Comparison of ENCODE assay signal across 35 cellular contexts in genomic region chr20:32636278-32636677, GRCh38. TPM values are rescaled to one million over a fixed set of nuclear protein-coding genes. Genes with fewer than 3 reads are reported as not detected.
A peak's percentile ranks its signal among the peaks of the same experiment; 100 is the strongest.
DNase-seq lines count a peak whose midpoint lies in the region; ATAC-seq, FAIRE-seq and TF ChIP-seq lines count a peak whose summit lies in the region.
"Had no signal": no experiment of that assay in that cellular context is flagged by ENCODE, and none has a peak within 500 bp of the region (broad histone marks: within the 10 kb centered on the region; RNA-seq: fewer than 3 reads in every experiment).

No MANE protein-coding gene starts in this region.

- H3K9ac ChIP-seq in H1 (replicated peaks in 1 of 4; ENCODE audit: extremely low read depth in 1 of 4, low read depth in 3 of 4, low read length in 3 of 4): no peak overlapping the region
- no peak overlapping the region for H3K9ac ChIP-seq in neuronal stem cell (ENCODE audit: low read depth, low read length, poor library complexity)

- H3K4me2 ChIP-seq in H1 (ENCODE audit: insufficient read depth in 1 of 2, low read depth in 2 of 2, low read length in 2 of 2) (no peak overlapping the region), neuronal stem cell (ENCODE audit: insufficient read depth, low read length, poor library complexity, severe bottlenecking) (no peak overlapping the region)

- H3K4me1 ChIP-seq in H1 (replicated peaks in 1 of 4; ENCODE audit: control insufficient read depth in 3 of 4, insufficient read depth in 4 of 4, low read length in 3 of 4) (peaks cover 0 to 10% (median 3%) of the 10 kb centered on the region in 4 experiments; a peak in 3 of 7 replicates), neuronal stem cell (ENCODE audit: control insufficient read depth in 2 of 2, insufficient read depth in 1 of 2, low read depth in 1 of 2, low read length in 2 of 2) (peaks cover 12 to 16% of the 10 kb centered on the region in 2 donors)
- H3K4me1 ChIP-seq: breast epithelium, colonic mucosa, stomach, tibial artery had no signal

- ATAC-seq in HG03469 (IDR thresholded peaks at IDR 0.05; ENCODE audit: unreplicated experiment) (no peak), sciatic nerve (no peak)
- ATAC-seq: activated T-cell treated with anti-CD3 and anti-CD28 coated beads, Interleukin-2, amount 50 U/mL, for 4 hours; GM12878; K562 had no signal

- intact Hi-C loops in sciatic nerve (cut with DNase I): no loop called here

- H3K79me1 ChIP-seq in H1 (ENCODE audit: low read depth, low read length) (no peaks in the 10 kb centered on the region), neuronal stem cell (ENCODE audit: low read depth, low read length) (peaks cover 1% of the 10 kb centered on the region)

- H3K23ac ChIP-seq in H1 (ENCODE audit: insufficient read length) (no peak overlapping the region), neuronal stem cell (ENCODE audit: low read depth, low read length, poor library complexity) (no peak overlapping the region)

- TF ChIP-seq CTCF in H1 (IDR thresholded peaks at IDR 0.05; ENCODE audit: control extremely low read depth in 1 of 3, insufficient read depth in 1 of 3, low read depth in 1 of 3, low read length in 3 of 3): no peak
- TF ChIP-seq CTCF in GM10248 (IDR thresholded peaks at IDR 0.05; ENCODE audit: control extremely low read depth, extremely low read depth, low read depth, missing control alignments): no peak

- H2BK12ac ChIP-seq in H1 (ENCODE audit: low read depth, low read length): no peak overlapping the region
- no peak overlapping the region for H2BK12ac ChIP-seq in neuronal stem cell (ENCODE audit: low read length)

- H3K4me3 ChIP-seq in H1 (ENCODE audit: extremely low read depth in 1 of 4, insufficient read depth in 2 of 4, low read depth in 3 of 4, low read length in 4 of 4) (no peak overlapping the region), neuronal stem cell (ENCODE audit: low read length in 2 of 2) (no peak overlapping the region)
- H3K4me3 ChIP-seq: breast epithelium, colonic mucosa, GM12878, heart right ventricle, K562, stomach, tibial artery had no signal

- H3K9me3 ChIP-seq in H1 (ENCODE audit: insufficient read depth in 2 of 2, low read depth in 1 of 2, low read length in 1 of 2) (no peaks in the 10 kb centered on the region), neuronal stem cell (replicated peaks in 1 of 2; ENCODE audit: control insufficient read depth in 2 of 2, insufficient read depth in 1 of 2, low read depth in 1 of 2, low read length in 2 of 2) (no peaks in the 10 kb centered on the region)
- H3K9me3 ChIP-seq: breast epithelium, colonic mucosa, heart right ventricle, neutrophil, stomach, tibial artery had no signal

- FAIRE-seq in H1 (lab: Jason Lieb, UNC): no peak
- FAIRE-seq: GM12878, K562 had no signal

- no peak overlapping the region for H2BK15ac ChIP-seq in H1 (ENCODE audit: low read length)
- no peak overlapping the region for H2BK15ac ChIP-seq in neuronal stem cell (ENCODE audit: low read length)

- H2BK5ac ChIP-seq in H1 (ENCODE audit: low read depth, low read length): no peak overlapping the region
- H2BK5ac ChIP-seq in neuronal stem cell (ENCODE audit: low read length): no peak overlapping the region

- H3K27me3 ChIP-seq in H1 (replicated peaks in 1 of 4; ENCODE audit: control insufficient read depth in 3 of 4, extremely low read depth in 1 of 4, insufficient read depth in 3 of 4, low read length in 3 of 4) (peaks cover 0 to 2% (median 0%) of the 10 kb centered on the region in 4 experiments; a peak in 1 of 7 replicates), neuronal stem cell (ENCODE audit: control insufficient read depth in 3 of 3, insufficient read depth in 3 of 3, low read depth in 1 of 3, low read length in 3 of 3) (peaks cover 0 to 41% (median 0%) of the 10 kb centered on the region in 3 experiments)
- H3K27me3 ChIP-seq: breast epithelium, colonic mucosa, neutrophil, tibial artery had no signal

- 89% methylated on average over 10 of the region's 10 CpGs; no CpG with 5 or more reads in 1 of the 2 experiments for WGBS in H1 (ENCODE audit: extremely low coverage in 1 of 2, insufficient coverage in 1 of 2, insufficient read length in 1 of 2, insufficient replicate concordance in 2 of 2, low coverage in 1 of 2, low lambda C conversion rate in 2 of 2, missing lambda C conversion rate in 1 of 2), 2 experiments
- WGBS in neuronal stem cell (ENCODE audit: extremely low coverage in 2 of 2, insufficient read length in 2 of 2, insufficient replicate concordance in 1 of 2), 2 donors: no CpG with 5 or more reads among the region's 10 CpGs

- TF ChIP-seq EP300 in H1 (IDR thresholded peaks at IDR 0.05; ENCODE audit: borderline replicate concordance in 1 of 2, low read depth in 2 of 2, low read length in 2 of 2): no peak

- H4K8ac ChIP-seq in H1 (ENCODE audit: extremely low read depth, insufficient read depth, low read length) (peak overlapping the region; percentile 87; the same call in 1 of the 2 replicates), neuronal stem cell (ENCODE audit: low read depth, low read length) (no peak overlapping the region)

- no peak overlapping the region for H3K14ac ChIP-seq in H1 (ENCODE audit: insufficient read length)
- peak overlapping the region; percentile 76 for H3K14ac ChIP-seq in neuronal stem cell (ENCODE audit: low read length)

- POLR2A ChIA-PET in H1 (lab: Charles Lee; ENCODE audit: partially characterized antibody) (no interaction called here), GM10248 (lab: Yijun Ruan, JAX) (no interaction called here)

- no peak overlapping the region for H3K56ac ChIP-seq in H1 (replicated peaks; ENCODE audit: insufficient read length, low read depth, low read length)

- CTCF ChIA-PET in H1 (lab: Charles Lee; ENCODE audit: partially characterized antibody) (interaction anchor here (0.8 to 1.5 kb wide), 2 partner anchors 15 to 16 kb away, joined by 3 to 4 read pairs; no protein-coding TSS in a partner anchor), GM10248 (lab: Yijun Ruan, JAX) (no interaction called here)

- H3K36me3 ChIP-seq in H1 (ENCODE audit: control insufficient read depth in 2 of 4, insufficient read depth in 4 of 4, low read length in 3 of 4): no peaks in the 10 kb centered on the region
- no peaks in the 10 kb centered on the region for H3K36me3 ChIP-seq in neuronal stem cell (replicated peaks in 1 of 2; ENCODE audit: control insufficient read depth in 2 of 2, insufficient read depth in 2 of 2, low read length in 2 of 2)
- H3K36me3 ChIP-seq: breast epithelium, colonic mucosa, heart right ventricle, neutrophil, stomach, tibial artery had no signal

- H2BK20ac ChIP-seq in H1 (ENCODE audit: low read length): no peak overlapping the region

- H2AK5ac ChIP-seq in H1 (ENCODE audit: low read depth, low read length): no peak overlapping the region
- no peak overlapping the region for H2AK5ac ChIP-seq in neuronal stem cell (ENCODE audit: low read depth, low read length)

- H3K79me2 ChIP-seq in H1 (ENCODE audit: control insufficient read depth in 1 of 2, insufficient read depth in 2 of 2, low read length in 2 of 2): no peaks in the 10 kb centered on the region

- no peak for TF ChIP-seq RAD21 in H1 (IDR thresholded peaks at IDR 0.05 in 1 of 2, conservative IDR thresholded peaks at IDR 0.05 in 1 of 2; ENCODE audit: low read depth in 2 of 2, low read length in 2 of 2)

- H3K18ac ChIP-seq in H1 (ENCODE audit: extremely low read depth, low read length): no peak overlapping the region
- H3K18ac ChIP-seq in neuronal stem cell (ENCODE audit: low read length): peak overlapping the region; percentile 25

- H2BK120ac ChIP-seq in H1 (replicated peaks; ENCODE audit: low read depth, low read length) (no peak overlapping the region), neuronal stem cell (ENCODE audit: low read depth, low read length) (no peak overlapping the region)

- TF ChIP-seq POLR2A in H1 (IDR thresholded peaks at IDR 0.05; ENCODE audit: control extremely low read depth in 1 of 2, low read depth in 2 of 2, low read length in 2 of 2): no peak

- H2AFZ ChIP-seq in H1 (ENCODE audit: low read length) (no peak overlapping the region), neuronal stem cell (ENCODE audit: low read length) (no peak overlapping the region)

- H3K27ac ChIP-seq in H1 (ENCODE audit: low read depth, low read length): no peak overlapping the region
- H3K27ac ChIP-seq in neuronal stem cell (replicated peaks; ENCODE audit: low read length): no peak overlapping the region
- H3K27ac ChIP-seq: 22Rv1, breast epithelium, colonic mucosa, heart right ventricle, neutrophil, stomach, tibial artery, VCaP had no signal

- H4K20me1 ChIP-seq in H1 (replicated peaks in 1 of 2; ENCODE audit: control insufficient read depth in 1 of 2, insufficient read depth in 2 of 2, low read length in 2 of 2): no peaks in the 10 kb centered on the region

- no peak overlapping the region for H4K5ac ChIP-seq in H1 (ENCODE audit: insufficient read length, low read depth, low read length)

- H3K4ac ChIP-seq in H1 (replicated peaks; ENCODE audit: insufficient read length, low read depth, low read length) (no peak overlapping the region), neuronal stem cell (ENCODE audit: low read length) (no peak overlapping the region)

- DNase-seq in NCI-H1092 treated with DMSO at 0.1 percent for 48 hours (lab: John Stamatoyannopoulos, UW) (peak; percentile 39), NCI-H1092 (lab: John Stamatoyannopoulos, UW) (no peak), NCI-H2227 treated with DMSO at 0.1 percent for 48 hours (lab: John Stamatoyannopoulos, UW) (peak; percentile 28), H1 (ENCODE audit: low read depth in 1 of 2, low spot score in 2 of 2) (no peak), neuronal stem cell (ENCODE audit: low spot score) (no peak), GM10248 (ENCODE audit: extremely low spot score) (no peak), sciatic nerve (ENCODE audit: low spot score) (no peak)
- DNase-seq: activated CD4-positive, alpha-beta T cell treated with anti-CD3 and anti-CD28 coated beads, Interleukin-2, amount 10 ng/mL, durations not matched to agents 24 days and 14 days; activated gamma-delta T cell treated with Interleukin-2 at 50 U/mL for 16 hours; activated T-cell treated with anti-CD3 and anti-CD28 coated beads, Interleukin-2, amount 50 U/mL, for 4 hours; CD4-positive, CD25-positive, alpha-beta regulatory T cell; colonic mucosa; effector CD8-positive, alpha-beta T cell; erythroblast; foreskin fibroblast; heart right ventricle; kidney glomerular epithelial cell; NCI-H1436; NCI-H446 treated with DMSO at 0.1 percent for 48 hours; Right ventricle myocardium superior; stomach; tibial artery had no signal

- H3K23me2 ChIP-seq in H1 (ENCODE audit: low read depth, low read length): no peaks in the 10 kb centered on the region

- H4K91ac ChIP-seq in H1 (replicated peaks; ENCODE audit: insufficient read length, low read length) (no peak overlapping the region), neuronal stem cell (ENCODE audit: low read depth, low read length, poor library complexity) (no peak overlapping the region)

RNA-seq across cellular contexts. Expression of gene C20orf203, which starts 37.5 kb away (rescaled TPM):
- total RNA-seq in H1 (2021; fragmentation: NEBNext Ultra II Directional; extraction: Animal tissue kit (Norgen Biotek cat#: 25700)): not detected in 2 replicates
- polyA plus RNA-seq in H1 (2011; rRNA removed): 0.03 and 0.08 TPM in 2 replicates
- polyA plus RNA-seq in H1 (2011; cell fraction: cytosol; rRNA removed): 0.06 TPM
- 0.26 TPM for polyA plus RNA-seq in H1 (2011; cell fraction: nucleus; rRNA removed)
- 0.06 to 0.12 TPM in 2 of 4 replicates, not detected in the others for polyA plus RNA-seq in H1 (2012, experiment 1 of 2)
- polyA plus RNA-seq in H1 (2012, experiment 2 of 2): not detected
- 0.08 TPM for polyA plus RNA-seq in H1 (2013, experiment 1 of 2)
- polyA plus RNA-seq in H1 (2013, experiment 2 of 2): 0.02 TPM
- polyA minus RNA-seq in H1 (2011; rRNA and poly(A)+ RNA removed): 0.06 and 0.22 TPM in 2 replicates
- polyA minus RNA-seq in H1 (2011; cell fraction: cytosol; rRNA and poly(A)+ RNA removed): not detected
- polyA minus RNA-seq in H1 (2011; cell fraction: nucleus; rRNA and poly(A)+ RNA removed): 0.40 TPM
- 0.21 TPM for polyA plus RNA-seq in neuronal stem cell (2013, experiment 1 of 2)
- 0.18 TPM for polyA plus RNA-seq in neuronal stem cell (2013, experiment 2 of 2)
- total RNA-seq in sciatic nerve: 0.94 TPM
- total RNA-seq: activated CD8-positive, alpha-beta memory T cell treated with anti-CD3 and anti-CD28 coated beads for 36 hours; activated T-cell treated with anti-CD3 and anti-CD28 coated beads, Interleukin-2, amount 50 U/mL, for 4 hours; colonic mucosa; GM12878; H4; HT-29; lung microvascular endothelial cell; M059J; pulmonary artery endothelial cell; Right ventricle myocardium superior had no signal

RNA-seq across cellular contexts. Expression of gene NOL4L, which starts 51.1 kb away (rescaled TPM):
- total RNA-seq in H1 (2021; fragmentation: NEBNext Ultra II Directional; extraction: Animal tissue kit (Norgen Biotek cat#: 25700)): 23.5 and 23.7 TPM in 2 replicates
- polyA plus RNA-seq in H1 (2011; rRNA removed): 15.3 and 24.9 TPM in 2 replicates
- polyA plus RNA-seq in H1 (2011; cell fraction: cytosol; rRNA removed): 11.7 TPM
- polyA plus RNA-seq in H1 (2011; cell fraction: nucleus; rRNA removed): 37.7 TPM
- 18.6 to 23.1 TPM (median 21.2 TPM) in 4 replicates for polyA plus RNA-seq in H1 (2012, experiment 1 of 2)
- 15.5 TPM for polyA plus RNA-seq in H1 (2012, experiment 2 of 2)
- polyA plus RNA-seq in H1 (2013, experiment 1 of 2): 16.7 TPM
- 18.6 TPM for polyA plus RNA-seq in H1 (2013, experiment 2 of 2)
- polyA minus RNA-seq in H1 (2011; rRNA and poly(A)+ RNA removed): 8.1 and 8.9 TPM in 2 replicates
- polyA minus RNA-seq in H1 (2011; cell fraction: cytosol; rRNA and poly(A)+ RNA removed): 14.1 TPM
- 14.4 TPM for polyA minus RNA-seq in H1 (2011; cell fraction: nucleus; rRNA and poly(A)+ RNA removed)
- polyA plus RNA-seq in neuronal stem cell (2013, experiment 1 of 2): 27.2 TPM
- polyA plus RNA-seq in neuronal stem cell (2013, experiment 2 of 2): 27.3 TPM
- total RNA-seq in sciatic nerve: 39.4 TPM

Comparison
In these comparisons a context has a peak if more than half of its experiments do, and no peak if none do; other contexts are left out.
1. DNase-seq: peak in NCI-H1092 treated with DMSO at 0.1 percent for 48 hours (single experiment) and NCI-H2227 treated with DMSO at 0.1 percent for 48 hours (single experiment); none in NCI-H1092 (single experiment), H1 (0 of 2), neuronal stem cell (single experiment), GM10248 (single experiment) and sciatic nerve (single experiment).